ENCODE assay signal across 8 cellular contexts in genomic region chr3:147411235-147411607, GRCh38. TPM values are rescaled to one million over a fixed set of nuclear protein-coding genes. Genes with fewer than 3 reads are reported as not detected.
DNase-seq lines count a peak whose midpoint lies in the region; ATAC-seq and TF ChIP-seq lines count a peak whose summit lies in the region.
"Had no signal": no experiment of that assay in that cellular context is flagged by ENCODE, and none has a peak within 500 bp of the region (broad histone marks: within the 10 kb centered on the region; RNA-seq: fewer than 3 reads in every experiment).

No MANE protein-coding gene starts in this region.

- no peaks in the 10 kb centered on the region for H3K36me3 Mint-ChIP-seq in T-cell

- ATAC-seq in T-cell (replicated peaks in 1 of 4) = no peak

- H3K4me1 ChIP-seq in skeletal muscle satellite cell (ENCODE audit: control insufficient read depth, insufficient read depth, low read length) = peaks cover 8% of the 10 kb centered on the region

- H3K4me2 ChIP-seq in skeletal muscle satellite cell (ENCODE audit: low read length) = peak overlapping the region; percentile 92

- H3K9me3 Mint-ChIP-seq in T-cell = peaks cover 0 to 17% (median 5%) of the 10 kb centered on the region in 3 donors

- peak; percentile 53 for DNase-seq in H7
- no peak for DNase-seq in T-cell
- DNase-seq in fibroblast of villous mesenchyme (ENCODE audit: low read depth) = no peak
- no peak for DNase-seq in activated effector memory CD4-positive, alpha-beta T cell treated with Interleukin-2 at 50 U/mL for 16 hours
- DNase-seq in NCI-H446 treated with DMSO at 0.1 percent for 48 hours (lab: John Stamatoyannopoulos, UW) = no peak
- DNase-seq in NCI-H187 (lab: John Stamatoyannopoulos, UW) = no peak

- H3K27me3 Mint-ChIP-seq in T-cell = peaks cover 71 to 81% of the 10 kb centered on the region in 2 donors

- H3K9ac ChIP-seq in skeletal muscle satellite cell (ENCODE audit: low read depth, low read length) = peak overlapping the region; percentile 90

- peaks cover 37 to 46% (median 46%) of the 10 kb centered on the region in 3 donors for H3K4me1 Mint-ChIP-seq in T-cell

- H3K27me3 ChIP-seq in H7 (ENCODE audit: control insufficient read depth, insufficient read depth, low read length) = peaks cover 95% of the 10 kb centered on the region
- no peaks in the 10 kb centered on the region for H3K27me3 ChIP-seq in skeletal muscle satellite cell (ENCODE audit: control insufficient read depth, insufficient read depth, low read length)

- CTCF ChIA-PET in T-cell (lab: Charles Lee) = no interaction called here

- H3K4me3 ChIP-seq in H7 (ENCODE audit: insufficient read depth, low read depth, low read length) (no peak overlapping the region), fibroblast of villous mesenchyme (ENCODE audit: low read depth, low read length) (peak overlapping the region; percentile 35), skeletal muscle satellite cell (ENCODE audit: low read length) (peak overlapping the region; percentile 88)

- POLR2A ChIA-PET in T-cell (lab: Charles Lee) = interaction anchor here in 1 of 2 donors (0.6 kb wide), 1 partner anchor 32 kb away, joined by 3 read pairs; no protein-coding TSS in a partner anchor

- peak overlapping the region in 1 of 2 donors; percentile 0 for H3K27ac Mint-ChIP-seq in T-cell

- H3K9me3 ChIP-seq in skeletal muscle satellite cell (replicated peaks; ENCODE audit: low read length) = no peaks in the 10 kb centered on the region

- TF ChIP-seq CTCF in fibroblast of villous mesenchyme (IDR thresholded peaks at IDR 0.05; ENCODE audit: insufficient read depth, low read depth, low read length) = no peak

- H3K4me3 Mint-ChIP-seq in T-cell = peak overlapping the region in 2 of 3 donors; percentile 51 to 79

- H3K36me3 ChIP-seq in H7 (replicated peaks; ENCODE audit: control insufficient read depth, insufficient read depth, low read length) (no peaks in the 10 kb centered on the region), skeletal muscle satellite cell (ENCODE audit: insufficient read depth, low read length) (peaks cover 18% of the 10 kb centered on the region)

RNA-seq across cellular contexts. Expression of gene ZIC1, which starts 2.1 kb away (rescaled TPM):
- total RNA-seq in H7 (2014; rRNA removed; shearing (Covaris generic)) = 2.0 and 3.5 TPM in 2 replicates
- not detected for total RNA-seq in T-cell
- not detected in 2 replicates for total RNA-seq in fibroblast of villous mesenchyme
- under 0.01 and 1.1 TPM in 2 replicates for total RNA-seq in skeletal muscle satellite cell (2012; rRNA removed)
- total RNA-seq: epithelial cell of proximal tubule had no signal

RNA-seq across cellular contexts. Expression of gene ZIC4, which starts 4.9 kb away (rescaled TPM):
- total RNA-seq in H7 (2014; rRNA removed; shearing (Covaris generic)) = 0.59 TPM in 1 of 2 replicates, not detected in the other
- not detected for total RNA-seq in T-cell
- not detected in 2 replicates for total RNA-seq in fibroblast of villous mesenchyme
- 0.44 TPM in 1 of 2 replicates, not detected in the other for total RNA-seq in skeletal muscle satellite cell (2012; rRNA removed)
- total RNA-seq: epithelial cell of proximal tubule had no signal
